Comparison of ENCODE assay signal across 30 cellular contexts in genomic region chr4:175758595-175758994, GRCh38. TPM values are rescaled to one million over a fixed set of nuclear protein-coding genes. Genes with fewer than 3 reads are reported as not detected.
"Had no signal": no experiment of that assay in that cellular context is flagged by ENCODE, and none has a peak within 500 bp of the region (broad histone marks: within the 10 kb centered on the region; RNA-seq: fewer than 3 reads in every experiment).

No MANE protein-coding gene starts in this region.

- H3K4me3 Mint-ChIP-seq: activated CD4-positive, alpha-beta T cell treated with anti-CD3 and anti-CD28 coated beads for 36 hours; activated CD8-positive, alpha-beta memory T cell treated with anti-CD3 and anti-CD28 coated beads, Interleukin-2, amount 10 ng/mL, durations not matched to agents 7 days and 5 days; activated CD8-positive, alpha-beta T cell treated with anti-CD3 and anti-CD28 coated beads, Interleukin-2, amount 10 ng/mL, durations not matched to agents 7 days and 5 days; effector memory CD8-positive, alpha-beta T cell; naive B cell; stimulated activated memory B cell treated with anti-CD40 and anti-IgM and Interleukin-4, amounts not matched to agents 10 μg/mL and 1 μg/mL and 100 μg/mL, for 72 hours; T-helper 2 cell treated with Interferon-gamma antibody and Interleukin-4, amounts not matched to agents 5 μg/mL and 100 μg/mL, for 36 hours had no signal

- H3K27ac Mint-ChIP-seq: activated CD4-positive, alpha-beta T cell treated with anti-CD3 and anti-CD28 coated beads for 36 hours; activated CD8-positive, alpha-beta memory T cell treated with anti-CD3 and anti-CD28 coated beads, Interleukin-2, amount 10 ng/mL, durations not matched to agents 7 days and 5 days; activated CD8-positive, alpha-beta T cell treated with anti-CD3 and anti-CD28 coated beads, Interleukin-2, amount 10 ng/mL, durations not matched to agents 7 days and 5 days; activated naive CD4-positive, alpha-beta T cell treated with anti-CD3 and anti-CD28 coated beads, Interleukin-2, amount 50 U/mL, for 72 hours; activated T-helper 2 cell treated with anti-CD3 and anti-CD28 coated beads, Interferon-gamma antibody, Interleukin-2, Interleukin-4, amounts not matched to agents 10 μg/mL and 5 μg/mL and 100 μg/mL, durations not matched to agents 14 hours and 24 hours and 36 hours; effector memory CD8-positive, alpha-beta T cell; naive B cell; progenitor cell of endocrine pancreas; stimulated activated memory B cell treated with anti-CD40 and anti-IgM and Interleukin-4, amounts not matched to agents 10 μg/mL and 1 μg/mL and 100 μg/mL, for 72 hours; T-helper 2 cell treated with Interferon-gamma antibody and Interleukin-4, amounts not matched to agents 5 μg/mL and 100 μg/mL, for 36 hours had no signal

- H3K9me3 Mint-ChIP-seq: activated T-helper 2 cell treated with anti-CD3 and anti-CD28 coated beads, Interferon-gamma antibody, Interleukin-2, Interleukin-4, amounts not matched to agents 10 μg/mL and 5 μg/mL and 100 μg/mL, durations not matched to agents 14 hours and 24 hours and 36 hours; stimulated activated memory B cell treated with anti-CD40 and anti-IgM and Interleukin-4, amounts not matched to agents 10 μg/mL and 1 μg/mL and 100 μg/mL, for 72 hours; T-helper 2 cell treated with Interferon-gamma antibody and Interleukin-4, amounts not matched to agents 5 μg/mL and 100 μg/mL, for 36 hours had no signal

- H3K4me1 ChIP-seq: breast epithelium, gastrocnemius medialis, right lobe of liver, stomach, thyroid gland, upper lobe of left lung had no signal

- DNase-seq: activated CD4-positive, alpha-beta T cell treated with anti-CD3 and anti-CD28 coated beads for 36 hours; activated CD4-positive, CD25-positive, alpha-beta regulatory T cell; activated CD8-positive, alpha-beta memory T cell treated with anti-CD3 and anti-CD28 coated beads, Interleukin-2, amount 10 ng/mL, durations not matched to agents 7 days and 5 days; activated CD8-positive, alpha-beta T cell treated with anti-CD3 and anti-CD28 coated beads, Interleukin-2, amount 10 ng/mL, durations not matched to agents 7 days and 5 days; activated T-cell treated with anti-CD3 and anti-CD28 coated beads, Interleukin-2, amount 50 U/mL, for 48 hours; anterior cingulate cortex; central memory CD4-positive, alpha-beta T cell; effector memory CD8-positive, alpha-beta T cell; erythroblast; gastrocnemius medialis; left cardiac atrium; mammary epithelial cell; naive B cell; ovary; right lobe of liver; stimulated activated CD4-positive, alpha-beta T cell treated with anti-CD3 and anti-CD28 coated beads, Interleukin-12 subunit alpha, Interleukin-12 subunit beta, amount 100 ng/mL, for 4 hours; stimulated activated CD4-positive, alpha-beta T cell treated with anti-CD3 and anti-CD28 coated beads, Interleukin-4, amount 100 ng/mL, for 24 hours; stomach; T-helper 1 cell; thyroid gland; upper lobe of left lung had no signal

- H2AFZ ChIP-seq: hepatocyte had no signal

- H3K4me2 ChIP-seq: hepatocyte had no signal

- H3K4me3 ChIP-seq: breast epithelium, coronary artery, gastrocnemius medialis, hepatocyte, ovary, right lobe of liver, stomach, thyroid gland, upper lobe of left lung had no signal

- ATAC-seq: activated CD4-positive, alpha-beta T cell treated with anti-CD3 and anti-CD28 coated beads for 36 hours; activated CD8-positive, alpha-beta memory T cell treated with anti-CD3 and anti-CD28 coated beads, Interleukin-2, amount 10 ng/mL, durations not matched to agents 7 days and 5 days; activated CD8-positive, alpha-beta T cell treated with anti-CD3 and anti-CD28 coated beads, Interleukin-2, amount 10 ng/mL, durations not matched to agents 7 days and 5 days; activated naive CD4-positive, alpha-beta T cell treated with anti-CD3 and anti-CD28 coated beads, Interleukin-2, amount 50 U/mL, for 72 hours; effector memory CD8-positive, alpha-beta T cell; gastrocnemius medialis; left cardiac atrium; right lobe of liver; stimulated activated memory B cell treated with anti-CD40 and anti-IgM and Interleukin-4, amounts not matched to agents 10 μg/mL and 1 μg/mL and 100 μg/mL, for 72 hours had no signal

- H3K27me3 Mint-ChIP-seq: activated CD8-positive, alpha-beta memory T cell treated with anti-CD3 and anti-CD28 coated beads, Interleukin-2, amount 10 ng/mL, durations not matched to agents 7 days and 5 days; effector memory CD8-positive, alpha-beta T cell; naive B cell; progenitor cell of endocrine pancreas; stimulated activated memory B cell treated with anti-CD40 and anti-IgM and Interleukin-4, amounts not matched to agents 10 μg/mL and 1 μg/mL and 100 μg/mL, for 72 hours had no signal

- H3K4me1 Mint-ChIP-seq: activated CD4-positive, alpha-beta T cell treated with anti-CD3 and anti-CD28 coated beads for 36 hours; activated CD8-positive, alpha-beta memory T cell treated with anti-CD3 and anti-CD28 coated beads, Interleukin-2, amount 10 ng/mL, durations not matched to agents 7 days and 5 days; naive B cell; stimulated activated memory B cell treated with anti-CD40 and anti-IgM and Interleukin-4, amounts not matched to agents 10 μg/mL and 1 μg/mL and 100 μg/mL, for 72 hours had no signal

- H3K27me3 ChIP-seq: breast epithelium, gastrocnemius medialis, hepatocyte, ovary, right lobe of liver, stomach, thyroid gland, upper lobe of left lung had no signal

- H3K36me3 Mint-ChIP-seq: activated CD8-positive, alpha-beta memory T cell treated with anti-CD3 and anti-CD28 coated beads, Interleukin-2, amount 10 ng/mL, durations not matched to agents 7 days and 5 days; activated naive CD4-positive, alpha-beta T cell treated with anti-CD3 and anti-CD28 coated beads, Interleukin-2, amount 50 U/mL, for 72 hours; naive B cell; stimulated activated memory B cell treated with anti-CD40 and anti-IgM and Interleukin-4, amounts not matched to agents 10 μg/mL and 1 μg/mL and 100 μg/mL, for 72 hours had no signal

- H3K27ac ChIP-seq: breast epithelium, coronary artery, gastrocnemius medialis, hepatocyte, ovary, right lobe of liver, stomach, thyroid gland, upper lobe of left lung had no signal

- H3K36me3 ChIP-seq: breast epithelium, gastrocnemius medialis, ovary, right lobe of liver, stomach, thyroid gland, upper lobe of left lung had no signal

- H3K79me2 ChIP-seq: hepatocyte had no signal

RNA-seq across cellular contexts. Expression of gene GPM6A, which starts 53.5 kb away (rescaled TPM):
- total RNA-seq: activated CD4-positive, alpha-beta T cell treated with anti-CD3 and anti-CD28 coated beads for 36 hours; activated CD8-positive, alpha-beta memory T cell treated with anti-CD3 and anti-CD28 coated beads, Interleukin-2, amount 10 ng/mL, durations not matched to agents 7 days and 5 days; activated CD8-positive, alpha-beta T cell treated with anti-CD3 and anti-CD28 coated beads, Interleukin-2, amount 10 ng/mL, durations not matched to agents 7 days and 5 days; activated naive CD4-positive, alpha-beta T cell treated with anti-CD3 and anti-CD28 coated beads, Interleukin-2, amount 50 U/mL, for 72 hours; activated T-helper 2 cell treated with anti-CD3 and anti-CD28 coated beads, Interferon-gamma antibody, Interleukin-2, Interleukin-4, amounts not matched to agents 10 μg/mL and 5 μg/mL and 100 μg/mL, durations not matched to agents 14 hours and 24 hours and 36 hours; gastrocnemius medialis; mammary epithelial cell had no signal
- polyA plus RNA-seq: keratinocyte, mammary epithelial cell had no signal
